Comparison of ENCODE assay signal across 14 cellular contexts in the genomic region with DNA sequence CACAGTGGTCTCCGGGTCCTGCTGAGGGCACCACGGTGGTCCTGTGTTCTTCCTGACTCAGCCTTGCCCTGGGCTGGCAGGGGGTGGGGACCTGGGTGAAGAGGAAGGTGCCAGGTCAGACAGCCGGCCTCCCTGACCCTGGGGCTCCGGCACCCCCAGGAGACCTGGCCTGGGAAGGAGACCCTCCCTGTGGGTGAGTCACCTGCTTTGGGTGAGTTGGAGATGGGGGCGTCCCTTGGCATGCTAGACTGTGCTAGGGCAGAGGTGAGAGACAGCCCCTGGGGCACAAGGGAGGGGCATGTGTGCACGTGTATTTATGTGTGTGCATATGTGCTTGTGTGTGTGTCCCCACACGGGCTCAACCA. TPM values are rescaled to one million over a fixed set of nuclear protein-coding genes. Genes with fewer than 3 reads are reported as not detected.
DNase-seq lines count a peak whose midpoint lies in the region; ATAC-seq, FAIRE-seq and TF ChIP-seq lines count a peak whose summit lies in the region.
"Had no signal": no experiment of that assay in that cellular context is flagged by ENCODE, and none has a peak within 500 bp of the region (broad histone marks: within the 10 kb centered on the region; RNA-seq: fewer than 3 reads in every experiment).

No MANE protein-coding gene starts in this region.

- H3F3A ChIP-seq in GM23248 (ENCODE audit: insufficient read depth), result peaks cover 22% of the 10 kb centered on the region; the same call in 1 of the 2 replicates
- H3F3A ChIP-seq in SK-N-SH (replicated peaks; ENCODE audit: insufficient read depth), result no peaks in the 10 kb centered on the region

- POLR2A ChIA-PET in SK-N-SH (lab: Yijun Ruan, JAX), result no interaction called here

- H3K36me3 Mint-ChIP-seq in T-helper 1 cell treated with Interleukin-12 subunit alpha and Interleukin-12 subunit beta and Interleukin-4 antibody, amounts not matched to agents 30 μg/mL and 1 μg/mL, for 36 hours (ENCODE audit: low read depth), result peaks cover 5% of the 10 kb centered on the region
- H3K36me3 Mint-ChIP-seq in dendritic cell treated with granulocyte-macrophage colony-stimulating factor and Interleukin-4, amounts not matched to agents 40 ng/mL and 50 ng/mL, for 4 days (ENCODE audit: low read depth), result no peaks in the 10 kb centered on the region

- H3K9ac ChIP-seq in GM23248 (peak overlapping the region; percentile 77), SK-N-SH (no peak overlapping the region)

- in situ Hi-C loops in GM23248 (cut with MboI), result no loop called here

- H3K4me3 Mint-ChIP-seq in T-helper 1 cell treated with Interleukin-12 subunit alpha and Interleukin-12 subunit beta and Interleukin-4 antibody, amounts not matched to agents 30 μg/mL and 1 μg/mL, for 36 hours, result peak overlapping the region; percentile 21
- peak overlapping the region; percentile 59 for H3K4me3 Mint-ChIP-seq in dendritic cell treated with granulocyte-macrophage colony-stimulating factor and Interleukin-4, amounts not matched to agents 40 ng/mL and 50 ng/mL, for 4 days

- H3K27ac ChIP-seq in GM23248, result peak overlapping the region; percentile 74
- H3K27ac ChIP-seq in small intestine (ENCODE audit: low read depth in 1 of 2, low read length in 1 of 2), result peak overlapping the region in 1 of 2 donors; percentile 64
- no peak overlapping the region for H3K27ac ChIP-seq in SK-N-SH (ENCODE audit: low read depth in 2 of 2, low read length in 1 of 2)

- H2AFZ ChIP-seq in GM23248 (no peak overlapping the region), SK-N-SH (ENCODE audit: low read depth) (no peak overlapping the region)

- TF ChIP-seq RAD21 in SK-N-SH (IDR thresholded peaks at IDR 0.05; ENCODE audit: low read length), result no peak

- TF ChIP-seq CTCF in SK-N-SH (IDR thresholded peaks at IDR 0.05), result no peak

- no peak for ATAC-seq in HG02970 (IDR thresholded peaks at IDR 0.05; ENCODE audit: low FRiP score, unreplicated experiment)

- H3K4me1 Mint-ChIP-seq in T-helper 1 cell treated with Interleukin-12 subunit alpha and Interleukin-12 subunit beta and Interleukin-4 antibody, amounts not matched to agents 30 μg/mL and 1 μg/mL, for 36 hours (ENCODE audit: low read depth), result peaks cover 50% of the 10 kb centered on the region
- peaks cover 64% of the 10 kb centered on the region for H3K4me1 Mint-ChIP-seq in dendritic cell treated with granulocyte-macrophage colony-stimulating factor and Interleukin-4, amounts not matched to agents 40 ng/mL and 50 ng/mL, for 4 days (ENCODE audit: low read depth)

- no peak for TF ChIP-seq EP300 in SK-N-SH (IDR thresholded peaks at IDR 0.05; ENCODE audit: borderline replicate concordance in 1 of 2, low read depth in 1 of 2, low read length in 1 of 2)

- peak; percentile 41 for DNase-seq in GM23248
- peak; percentile 30 to 49 for DNase-seq in stimulated activated CD4-positive, alpha-beta T cell treated with anti-CD3 and anti-CD28 coated beads, Interleukin-2, amount 100 ng/mL, for 24 hours
- DNase-seq in AG08395 (ENCODE audit: low spot score), result no peak
- DNase-seq in small intestine, result no peak
- no peak for DNase-seq in SK-N-SH
- DNase-seq: activated CD4-positive, CD25-positive, alpha-beta regulatory T cell treated with anti-CD3 and anti-CD28 coated beads, Interleukin-2, amount 50 U/mL, for 72 hours; NCI-H2171; Right ventricle myocardium superior had no signal

- H3K9me3 ChIP-seq in GM23248 (ENCODE audit: low read depth) (no peaks in the 10 kb centered on the region), small intestine (ENCODE audit: control insufficient read depth, low read depth) (no peaks in the 10 kb centered on the region), SK-N-SH (no peaks in the 10 kb centered on the region)
- H3K9me3 ChIP-seq: ovary had no signal

- no peaks in the 10 kb centered on the region for H3K27me3 ChIP-seq in GM23248 (replicated peaks; ENCODE audit: insufficient read depth)
- H3K27me3 ChIP-seq in small intestine (ENCODE audit: control insufficient read depth in 2 of 2, insufficient read depth in 2 of 2, low read length in 2 of 2), result no peaks in the 10 kb centered on the region
- H3K27me3 ChIP-seq in SK-N-SH (ENCODE audit: insufficient read depth), result no peaks in the 10 kb centered on the region
- H3K27me3 ChIP-seq: ovary had no signal

- H3K27ac Mint-ChIP-seq in T-helper 1 cell treated with Interleukin-12 subunit alpha and Interleukin-12 subunit beta and Interleukin-4 antibody, amounts not matched to agents 30 μg/mL and 1 μg/mL, for 36 hours, result peak overlapping the region; percentile 87
- peak overlapping the region; percentile 78 for H3K27ac Mint-ChIP-seq in dendritic cell treated with granulocyte-macrophage colony-stimulating factor and Interleukin-4, amounts not matched to agents 40 ng/mL and 50 ng/mL, for 4 days

- H3K4me2 ChIP-seq in GM23248 (ENCODE audit: unreplicated experiment) (peak overlapping the region; percentile 30), SK-N-SH (no peak overlapping the region)

- CTCF ChIA-PET in SK-N-SH (lab: Yijun Ruan, JAX), result no interaction called here

- H3K4me1 ChIP-seq in GM23248 (ENCODE audit: insufficient read depth) (peaks cover 31% of the 10 kb centered on the region), small intestine (ENCODE audit: control insufficient read depth in 2 of 2, insufficient read depth in 1 of 2, low read depth in 1 of 2, low read length in 1 of 2) (peaks cover 13 to 19% of the 10 kb centered on the region in 2 donors), SK-N-SH (ENCODE audit: control insufficient read depth in 1 of 2, insufficient read depth in 2 of 2, low read depth in 1 of 2, low read length in 1 of 2) (peaks cover 0 to 6% of the 10 kb centered on the region in 2 experiments; a peak in 1 of 4 replicates)

- H4K20me1 ChIP-seq in GM23248 (ENCODE audit: insufficient read depth), result no peaks in the 10 kb centered on the region
- peaks cover 23% of the 10 kb centered on the region for H4K20me1 ChIP-seq in SK-N-SH (ENCODE audit: insufficient read depth)

- 24 to 35% methylated on average over 7 of the region's 7 CpGs for WGBS in GM23248 (ENCODE audit: low coverage in 1 of 2, low lambda C conversion rate in 2 of 2, missing lambda C conversion rate in 2 of 2), 2 experiments
- WGBS in small intestine, 3 donors, result 46 to 61% (median 60%) methylated on average over 7 of the region's 7 CpGs
- WGBS in SK-N-SH (ENCODE audit: low lambda C conversion rate), result 53% methylated on average over 4 of the region's 7 CpGs

- no peaks in the 10 kb centered on the region for H3K9me3 Mint-ChIP-seq in T-helper 1 cell treated with Interleukin-12 subunit alpha and Interleukin-12 subunit beta and Interleukin-4 antibody, amounts not matched to agents 30 μg/mL and 1 μg/mL, for 36 hours
- H3K9me3 Mint-ChIP-seq in dendritic cell treated with granulocyte-macrophage colony-stimulating factor and Interleukin-4, amounts not matched to agents 40 ng/mL and 50 ng/mL, for 4 days, result no peaks in the 10 kb centered on the region
- H3K9me3 Mint-ChIP-seq: central memory CD8-positive, alpha-beta T cell had no signal

- H3K36me3 ChIP-seq in GM23248 (ENCODE audit: low read depth) (no peaks in the 10 kb centered on the region), small intestine (ENCODE audit: control insufficient read depth in 2 of 2, insufficient read depth in 2 of 2, low read length in 2 of 2) (no peaks in the 10 kb centered on the region), SK-N-SH (replicated peaks in 1 of 2; ENCODE audit: control insufficient read depth in 1 of 2, insufficient read depth in 2 of 2, low read length in 1 of 2) (no peaks in the 10 kb centered on the region)
- H3K36me3 ChIP-seq: ovary had no signal

- no peaks in the 10 kb centered on the region for H3K9me2 ChIP-seq in GM23248 (ENCODE audit: insufficient read depth)
- no peaks in the 10 kb centered on the region for H3K9me2 ChIP-seq in SK-N-SH

- no peak for FAIRE-seq in small intestine (lab: Jason Lieb, UNC)

- intact Hi-C loops in dendritic cell treated with granulocyte-macrophage colony-stimulating factor and Interleukin-4, amounts not matched to agents 40 ng/mL and 50 ng/mL, for 4 days (cut with micrococcal nuclease), result no loop called here

- H3K4me3 ChIP-seq in GM23248, result no peak overlapping the region
- H3K4me3 ChIP-seq in small intestine (ENCODE audit: low read depth in 1 of 2, low read length in 2 of 2), result no peak overlapping the region
- no peak overlapping the region for H3K4me3 ChIP-seq in SK-N-SH (ENCODE audit: low read depth in 2 of 2, low read length in 1 of 2)
- H3K4me3 ChIP-seq: lung, ovary had no signal

- no peaks in the 10 kb centered on the region for H3K27me3 Mint-ChIP-seq in T-helper 1 cell treated with Interleukin-12 subunit alpha and Interleukin-12 subunit beta and Interleukin-4 antibody, amounts not matched to agents 30 μg/mL and 1 μg/mL, for 36 hours (ENCODE audit: low read depth)
- H3K27me3 Mint-ChIP-seq in dendritic cell treated with granulocyte-macrophage colony-stimulating factor and Interleukin-4, amounts not matched to agents 40 ng/mL and 50 ng/mL, for 4 days, result peaks cover 46% of the 10 kb centered on the region
- H3K27me3 Mint-ChIP-seq: central memory CD8-positive, alpha-beta T cell had no signal

- H3K79me2 ChIP-seq in GM23248 (ENCODE audit: insufficient read depth) (peaks cover 98% of the 10 kb centered on the region), SK-N-SH (ENCODE audit: insufficient read depth) (peaks cover 13% of the 10 kb centered on the region; the same call in 1 of the 2 replicates)

RNA-seq across cellular contexts. Expression of gene SPSB1, which starts 23.4 kb away (rescaled TPM):
- total RNA-seq in GM23248 (2014; rRNA removed; shearing (Covaris generic)), result 13.5 and 22.7 TPM in 2 replicates
- polyA plus RNA-seq in GM23248 (2016; fragmentation: Nextera tagmentation; extraction: Ambion mirVana), result 13.5 and 13.6 TPM in 2 replicates
- 10 to 100 TPM; 30.0 to 69.1 (median 35.3) TPM for polyA plus RNA-seq in small intestine
- 8.4 and 9.2 TPM in 2 replicates for polyA plus RNA-seq in SK-N-SH (2012; rRNA removed)
- polyA plus RNA-seq in SK-N-SH (2012; cell fraction: cytosol; rRNA removed), result 4.4 and 5.8 TPM in 2 replicates
- polyA plus RNA-seq in SK-N-SH (2012; cell fraction: nucleus; rRNA removed), result 5.4 and 7.6 TPM in 2 replicates

Comparison
In these comparisons a context has a peak if more than half of its experiments do, and no peak if none do; other contexts are left out.
1. DNase-seq: peak in GM23248 (single experiment) and stimulated activated CD4-positive, alpha-beta T cell treated with anti-CD3 and anti-CD28 coated beads, Interleukin-2, amount 100 ng/mL, for 24 hours (2 of 2); none in AG08395 (single experiment), small intestine (single experiment) and SK-N-SH (single experiment).